12 cellular contexts compared by ENCODE assay signal in the genomic region with DNA sequence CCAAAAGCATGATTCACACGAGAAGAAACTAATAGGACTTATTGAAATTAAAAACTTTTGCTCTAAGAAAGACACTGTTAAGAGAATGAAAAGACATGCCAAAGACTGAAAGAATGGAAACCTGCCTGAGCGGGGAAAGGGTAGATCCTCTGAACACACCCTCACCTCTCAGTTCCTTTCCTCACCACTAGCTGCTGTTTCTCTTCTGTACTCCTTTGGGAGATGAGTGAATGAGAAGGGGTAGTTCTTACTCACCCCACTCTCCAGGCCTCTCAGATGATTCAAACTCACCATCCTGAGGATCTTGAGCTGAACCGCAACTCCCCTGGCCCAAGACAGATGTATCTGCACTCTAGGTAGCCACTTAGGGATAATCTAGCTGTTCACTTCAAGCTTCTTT. TPM values are rescaled to one million over a fixed set of nuclear protein-coding genes. Genes with fewer than 3 reads are reported as not detected.
DNase-seq lines count a peak whose midpoint lies in the region; ATAC-seq and TF ChIP-seq lines count a peak whose summit lies in the region.
"Had no signal": no experiment of that assay in that cellular context is flagged by ENCODE, and none has a peak within 500 bp of the region (broad histone marks: within the 10 kb centered on the region; RNA-seq: fewer than 3 reads in every experiment).

No MANE protein-coding gene starts in this region.

- H3K4me1 ChIP-seq in body of pancreas: no peaks in the 10 kb centered on the region
- H3K4me1 ChIP-seq: SJSA1 had no signal

- 69 to 70% methylated on average over 3 of the region's 3 CpGs for WGBS in body of pancreas, 2 donors

- H3K9me3 ChIP-seq in body of pancreas: no peaks in the 10 kb centered on the region
- peaks cover 2% of the 10 kb centered on the region; the same call in 1 of the 2 replicates for H3K9me3 ChIP-seq in MG63
- H3K9me3 ChIP-seq: adrenal gland, SJSA1 had no signal

- H3K9me3 Mint-ChIP-seq in activated T-helper 17 cell treated with anti-CD3 and anti-CD28 coated beads, Interleukin-2, amount 50 U/mL, for 72 hours: no peaks in the 10 kb centered on the region

- in situ Hi-C loops in ACHN (cut with HindIII; ENCODE audit: low pct_ligation_motif_present, low pct_unique_long_range_greater_than_20kb, low sequenced_read_pairs): no loop called here

- H3K36me3 Mint-ChIP-seq in activated T-helper 17 cell treated with anti-CD3 and anti-CD28 coated beads, Interleukin-2, amount 50 U/mL, for 72 hours (ENCODE audit: low read depth): no peaks in the 10 kb centered on the region
- H3K36me3 Mint-ChIP-seq: CD8-positive, alpha-beta memory T cell had no signal

- H3K4me3 Mint-ChIP-seq in activated T-helper 17 cell treated with anti-CD3 and anti-CD28 coated beads, Interleukin-2, amount 50 U/mL, for 72 hours: no peak overlapping the region
- H3K4me3 Mint-ChIP-seq: CD8-positive, alpha-beta memory T cell had no signal

- TF ChIP-seq CTCF in body of pancreas (IDR thresholded peaks at IDR 0.05): no peak

- DNase-seq in ACHN: peak; percentile 16
- no peak for DNase-seq in body of pancreas
- no peak for DNase-seq in HPDE6-E6E7 (ENCODE audit: extremely low spot score)
- no peak for DNase-seq in NCI-H1930 (lab: John Stamatoyannopoulos, UW)
- DNase-seq in MG63: no peak
- DNase-seq: adrenal gland; CD8-positive, alpha-beta memory T cell; foreskin fibroblast had no signal

- intact Hi-C loops in body of pancreas (cut with DNase I): no loop called here

- no peak overlapping the region for H3K4me3 ChIP-seq in body of pancreas
- no peak overlapping the region for H3K4me3 ChIP-seq in MG63
- H3K4me3 ChIP-seq: adrenal gland, SJSA1 had no signal

- no peaks in the 10 kb centered on the region for H3K27me3 ChIP-seq in body of pancreas
- H3K27me3 ChIP-seq in MG63: no peaks in the 10 kb centered on the region
- H3K27me3 ChIP-seq: adrenal gland, SJSA1 had no signal

- peak; percentile 73 for ATAC-seq in GM19397 (IDR thresholded peaks at IDR 0.05; ENCODE audit: unreplicated experiment)
- ATAC-seq in HG03060 (IDR thresholded peaks at IDR 0.05; ENCODE audit: low read depth, unreplicated experiment): peak; percentile 81
- ATAC-seq in activated T-helper 17 cell treated with anti-CD3 and anti-CD28 coated beads, Interleukin-2, amount 50 U/mL, for 72 hours (replicated peaks): peak; percentile 47
- no peak for ATAC-seq in body of pancreas

- H3K27ac ChIP-seq in body of pancreas: no peak overlapping the region
- H3K27ac ChIP-seq: adrenal gland, SJSA1 had no signal

- no peaks in the 10 kb centered on the region for H3K36me3 ChIP-seq in body of pancreas (replicated peaks in 1 of 2; ENCODE audit: insufficient read depth in 1 of 2, low read depth in 2 of 2)
- H3K36me3 ChIP-seq in MG63: no peaks in the 10 kb centered on the region
- H3K36me3 ChIP-seq: adrenal gland had no signal

- no peak overlapping the region for H3K27ac Mint-ChIP-seq in activated T-helper 17 cell treated with anti-CD3 and anti-CD28 coated beads, Interleukin-2, amount 50 U/mL, for 72 hours

- no peak for TF ChIP-seq POLR2A in body of pancreas (IDR thresholded peaks at IDR 0.05)

- H3K4me1 Mint-ChIP-seq in activated T-helper 17 cell treated with anti-CD3 and anti-CD28 coated beads, Interleukin-2, amount 50 U/mL, for 72 hours: no peaks in the 10 kb centered on the region

- H3K27me3 Mint-ChIP-seq in activated T-helper 17 cell treated with anti-CD3 and anti-CD28 coated beads, Interleukin-2, amount 50 U/mL, for 72 hours: peaks cover 8% of the 10 kb centered on the region

RNA-seq across cellular contexts. Expression of gene IQUB, which starts 41.9 kb away (rescaled TPM):
- total RNA-seq in activated T-helper 17 cell treated with anti-CD3 and anti-CD28 coated beads, Interleukin-2, amount 50 U/mL, for 72 hours: under 1 TPM in 1 of 2 donors, not detected in 1; 0.16 TPM
- total RNA-seq in body of pancreas: 1 to 10 TPM; 1.3 to 1.6 TPM
- not detected in 2 replicates for total RNA-seq in MG63 (2014; rRNA removed; shearing (Covaris generic); ENCODE audit: low replicate concordance)
- total RNA-seq: CD8-positive, alpha-beta memory T cell had no signal
